In the genomic region with DNA sequence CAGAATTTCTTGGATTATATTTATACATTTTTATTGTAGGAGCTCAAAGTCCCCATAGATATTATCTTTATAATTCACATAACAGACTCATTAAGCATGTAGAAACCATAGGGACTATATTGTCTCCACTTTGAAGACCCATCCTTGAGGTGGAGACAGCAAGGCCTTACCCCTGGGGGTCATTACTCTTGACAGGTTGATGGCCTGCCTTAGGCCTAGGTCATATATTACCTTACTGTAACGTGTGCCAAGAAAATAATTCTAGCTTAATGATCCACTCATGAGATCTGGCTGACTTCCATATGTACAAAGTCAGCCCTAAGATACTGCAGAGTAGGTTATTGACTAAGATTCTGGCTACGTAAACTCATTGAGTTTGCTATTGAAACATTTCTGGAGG, we compare ENCODE assay signal across 21 cellular contexts.
"Had no signal": no experiment of that assay in that cellular context is flagged by ENCODE, and none has a peak within 500 bp of the region (broad histone marks: within the 10 kb centered on the region; RNA-seq: fewer than 3 reads in every experiment).

No MANE protein-coding gene starts in this region.

- H3K4me3 ChIP-seq: hepatocyte, left ventricle myocardium inferior, psoas muscle, sigmoid colon, spleen, testis, upper lobe of left lung had no signal

- H3K27ac ChIP-seq: epithelial cell of prostate, hepatocyte, left ventricle myocardium inferior, psoas muscle, sigmoid colon, spleen, testis, upper lobe of left lung had no signal

- H3K9me3 ChIP-seq: psoas muscle, sigmoid colon, testis, upper lobe of left lung had no signal

- H3K27me3 ChIP-seq: hepatocyte, sigmoid colon, spleen, testis, upper lobe of left lung had no signal

- DNase-seq: activated CD4-positive, alpha-beta T cell treated with anti-CD3 and anti-CD28 coated beads for 4 hours; activated CD8-positive, alpha-beta T cell treated with anti-CD3 and anti-CD28 coated beads for 36 hours; activated naive CD4-positive, alpha-beta T cell; activated naive CD8-positive, alpha-beta T cell treated with anti-CD3 and anti-CD28 coated beads, Interleukin-2, amount 10 ng/mL, durations not matched to agents 7 days and 5 days; activated T-cell treated with anti-CD3 and anti-CD28 coated beads, Interleukin-2, amount 50 U/mL, for 1 hour; amygdala; endodermal cell; foreskin fibroblast; left ventricle myocardium inferior; naive thymus-derived CD8-positive, alpha-beta T cell; psoas muscle; sigmoid colon; spleen; stimulated activated CD4-positive, alpha-beta T cell treated with anti-CD3 and anti-CD28 coated beads, Interleukin-4, amount 100 ng/mL, for 4 hours; T-helper 17 cell; testis; upper lobe of left lung had no signal

- H3K36me3 ChIP-seq: left ventricle myocardium inferior, sigmoid colon, spleen, upper lobe of left lung had no signal

- H3K4me1 ChIP-seq: left ventricle myocardium inferior, psoas muscle, spleen, testis had no signal

- ATAC-seq: activated CD8-positive, alpha-beta T cell treated with anti-CD3 and anti-CD28 coated beads for 36 hours; activated T-helper 17 cell treated with anti-CD3 and anti-CD28 coated beads, Interleukin-2, amount 50 U/mL, for 72 hours; naive thymus-derived CD8-positive, alpha-beta T cell; psoas muscle; stimulated activated memory B cell treated with anti-CD40 and anti-IgM and Interleukin-4, amounts not matched to agents 10 μg/mL and 1 μg/mL and 100 μg/mL, for 72 hours; T-helper 17 cell had no signal
